Comparison of ENCODE assay signal across 9 cellular contexts in genomic region chr19:10617409-10618121, GRCh38. TPM values are rescaled to one million over a fixed set of nuclear protein-coding genes. Genes with fewer than 3 reads are reported as not detected.
DNase-seq lines count a peak whose midpoint lies in the region; ATAC-seq and TF ChIP-seq lines count a peak whose summit lies in the region.
"Had no signal": no experiment of that assay in that cellular context is flagged by ENCODE, and none has a peak within 500 bp of the region (broad histone marks: within the 10 kb centered on the region; RNA-seq: fewer than 3 reads in every experiment).

No MANE protein-coding gene starts in this region.

- no peak for ATAC-seq in CD4-positive, CD25-positive, alpha-beta regulatory T cell (ENCODE audit: low read depth in 2 of 2)
- ATAC-seq in HG02840 (IDR thresholded peaks at IDR 0.05; ENCODE audit: low FRiP score, unreplicated experiment) (no peak), GM18502 (IDR thresholded peaks at IDR 0.05; ENCODE audit: poor library complexity, unreplicated experiment) (no peak)

- POLR2A ChIA-PET in RWPE1 (lab: Yijun Ruan, JAX; ENCODE audit: low non-redundant PET): no interaction called here

- H3K4me1 ChIP-seq in CD4-positive, CD25-positive, alpha-beta regulatory T cell (ENCODE audit: control insufficient read depth, insufficient read depth, low read length, poor library complexity, severe bottlenecking): peaks cover 16% of the 10 kb centered on the region
- H3K4me1 ChIP-seq in parathyroid adenoma: no peaks in the 10 kb centered on the region

- CTCF ChIA-PET in RWPE1 (lab: Yijun Ruan, JAX): interaction anchor here (0.6 to 0.7 kb wide), 2 partner anchors 12 to 27 kb away, joined by 3 read pairs; no protein-coding TSS in a partner anchor

- H3K4me2 ChIP-seq in parathyroid adenoma (ENCODE audit: low read length): peak overlapping the region; percentile 39

- no peaks in the 10 kb centered on the region for H3K27me3 Mint-ChIP-seq in CD4-positive, CD25-positive, alpha-beta regulatory T cell

- TF ChIP-seq CTCF in RWPE1 (conservative IDR thresholded peaks at IDR 0.05; ENCODE audit: low read depth) (no peak), parathyroid adenoma (IDR thresholded peaks at IDR 0.05) (no peak)

- peaks cover 2% of the 10 kb centered on the region for H3K79me2 ChIP-seq in parathyroid adenoma

- H2AFZ ChIP-seq in parathyroid adenoma: no peak overlapping the region

- peak overlapping the region in 2 of 4 donors; percentile 39 to 51 for H3K4me3 Mint-ChIP-seq in CD4-positive, CD25-positive, alpha-beta regulatory T cell

- no peaks in the 10 kb centered on the region for H3K9me3 Mint-ChIP-seq in CD4-positive, CD25-positive, alpha-beta regulatory T cell

- H3K36me3 ChIP-seq in CD4-positive, CD25-positive, alpha-beta regulatory T cell (ENCODE audit: control insufficient read depth, insufficient read depth, low read length): peaks cover 14% of the 10 kb centered on the region
- H3K36me3 ChIP-seq in parathyroid adenoma (ENCODE audit: control insufficient read depth, insufficient read depth, low read length): no peaks in the 10 kb centered on the region

- TF ChIP-seq POLR2A in erythroblast (IDR thresholded peaks at IDR 0.05; ENCODE audit: low read length): peak; percentile 33

- peaks cover 5 to 68% (median 30%) of the 10 kb centered on the region in 4 donors for H3K4me1 Mint-ChIP-seq in CD4-positive, CD25-positive, alpha-beta regulatory T cell

- no peak overlapping the region for H3K27ac ChIP-seq in CD4-positive, CD25-positive, alpha-beta regulatory T cell (ENCODE audit: insufficient read depth, low read length, poor library complexity, severe bottlenecking)
- peak overlapping the region; percentile 62 for H3K27ac ChIP-seq in RWPE1
- H3K27ac ChIP-seq in parathyroid adenoma: no peak overlapping the region

- H3K27ac Mint-ChIP-seq in CD4-positive, CD25-positive, alpha-beta regulatory T cell: peak overlapping the region; percentile 60 to 91 (median 68)

- H3K4me3 ChIP-seq in CD4-positive, CD25-positive, alpha-beta regulatory T cell (ENCODE audit: low read depth, low read length): no peak overlapping the region
- peak overlapping the region; percentile 1 for H3K4me3 ChIP-seq in parathyroid adenoma (ENCODE audit: low read depth, low read length)

- H3K9me3 ChIP-seq in CD4-positive, CD25-positive, alpha-beta regulatory T cell (ENCODE audit: control insufficient read depth in 2 of 2, low read length in 2 of 2): no peaks in the 10 kb centered on the region
- no peaks in the 10 kb centered on the region for H3K9me3 ChIP-seq in parathyroid adenoma (ENCODE audit: control insufficient read depth, low read length)

- peaks cover 25% of the 10 kb centered on the region for H3K36me3 Mint-ChIP-seq in CD4-positive, CD25-positive, alpha-beta regulatory T cell

- DNase-seq in CD4-positive, CD25-positive, alpha-beta regulatory T cell: no peak
- DNase-seq in RWPE1 (ENCODE audit: low spot score) (peak; percentile 68), erythroblast (lab: John Stamatoyannopoulos, UW) (no peak), NCI-H524 (lab: John Stamatoyannopoulos, UW) (no peak), NCI-H82 treated with DMSO at 0.1 percent for 48 hours (lab: John Stamatoyannopoulos, UW; ENCODE audit: unreplicated experiment) (no peak)
- DNase-seq: central memory CD4-positive, alpha-beta T cell had no signal

- H3K9ac ChIP-seq in parathyroid adenoma: no peak overlapping the region

- no peaks in the 10 kb centered on the region for H3K27me3 ChIP-seq in CD4-positive, CD25-positive, alpha-beta regulatory T cell (ENCODE audit: control insufficient read depth, insufficient read depth, low read length)
- H3K27me3 ChIP-seq in parathyroid adenoma (ENCODE audit: control insufficient read depth, insufficient read depth, low read length): no peaks in the 10 kb centered on the region

RNA-seq across cellular contexts. Expression of gene SLC44A2, which starts 7.8 kb away (rescaled TPM):
- 236 TPM for total RNA-seq in CD4-positive, CD25-positive, alpha-beta regulatory T cell
- 100 to 1,000 TPM; 225 to 280 (median 255) TPM for polyA plus RNA-seq in CD4-positive, CD25-positive, alpha-beta regulatory T cell

RNA-seq across cellular contexts. Expression of gene AP1M2, which starts 30.5 kb away (rescaled TPM):
- not detected for total RNA-seq in CD4-positive, CD25-positive, alpha-beta regulatory T cell
- polyA plus RNA-seq in CD4-positive, CD25-positive, alpha-beta regulatory T cell: not detected

RNA-seq across cellular contexts. Expression of gene ILF3, which starts 36.6 kb away (rescaled TPM):
- total RNA-seq in CD4-positive, CD25-positive, alpha-beta regulatory T cell: 444 TPM
- polyA plus RNA-seq in CD4-positive, CD25-positive, alpha-beta regulatory T cell: 10 to 100 TPM; 54.8 to 70.8 (median 62.1) TPM

RNA-seq across cellular contexts. Expression of gene CDKN2D, which starts 48.8 kb away (rescaled TPM):
- total RNA-seq in CD4-positive, CD25-positive, alpha-beta regulatory T cell: 57.0 TPM
- 100 to 1,000 TPM in 3 of 4 donors, 10 to 100 TPM in 1; 92.6 to 125 (median 113) TPM for polyA plus RNA-seq in CD4-positive, CD25-positive, alpha-beta regulatory T cell

RNA-seq across cellular contexts. Expression of gene KRI1, which starts 51.8 kb away (rescaled TPM):
- total RNA-seq in CD4-positive, CD25-positive, alpha-beta regulatory T cell: 34.6 TPM
- polyA plus RNA-seq in CD4-positive, CD25-positive, alpha-beta regulatory T cell: 10 to 100 TPM in 3 of 4 donors, 1 to 10 TPM in 1; 8.6 to 13.8 (median 12.0) TPM
